8 cellular contexts compared by ENCODE assay signal in the genomic region with DNA sequence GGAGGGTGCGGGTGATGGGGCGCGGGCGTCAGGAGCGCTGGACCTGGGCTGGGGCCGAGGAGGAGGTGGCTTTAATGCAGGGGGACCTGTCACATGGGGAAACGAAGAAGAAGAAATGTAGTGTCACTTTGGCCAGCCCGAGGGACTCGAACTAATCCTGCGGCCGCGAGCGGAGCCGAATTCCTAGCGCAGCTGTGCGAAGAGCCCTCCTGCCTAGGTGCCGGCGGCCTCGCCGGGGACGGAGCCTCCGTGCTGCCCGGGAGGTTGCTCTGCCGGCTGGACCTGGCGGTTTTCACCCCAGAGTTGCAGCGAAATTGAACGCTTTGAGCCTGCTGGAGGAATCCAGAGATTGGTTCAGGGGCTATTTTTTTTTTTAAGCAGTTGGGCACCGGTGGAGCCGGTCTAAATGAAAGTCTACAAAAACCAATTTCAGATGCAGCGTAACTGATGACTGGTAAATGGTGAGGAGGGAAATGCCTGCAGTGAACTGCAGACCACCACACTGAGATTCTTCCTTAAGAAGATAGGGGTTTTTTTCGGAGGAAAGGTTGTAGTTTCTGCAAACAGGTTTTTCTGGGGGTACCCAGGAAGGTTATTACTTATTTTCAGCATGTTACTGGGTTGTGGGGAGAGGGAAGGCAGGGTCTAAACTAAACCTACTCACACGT. TPM values are rescaled to one million over a fixed set of nuclear protein-coding genes. Genes with fewer than 3 reads are reported as not detected.
DNase-seq lines count a peak whose midpoint lies in the region; ATAC-seq, FAIRE-seq and TF ChIP-seq lines count a peak whose summit lies in the region.

No MANE protein-coding gene starts in this region.

- no peak for TF ChIP-seq POLR2A in vagina (IDR thresholded peaks at IDR 0.05)

- H4K20me1 ChIP-seq in MM.1S (ENCODE audit: insufficient read depth, low read length) (no peaks in the 10 kb centered on the region), PC-9 (ENCODE audit: insufficient read depth) (no peaks in the 10 kb centered on the region)

- H2AFZ ChIP-seq in MM.1S (ENCODE audit: low read length) (peak overlapping the region; percentile 89), PC-9 (no peak overlapping the region)

- CTCF ChIA-PET in PC-9 (lab: Charles Lee): no interaction called here

- H3K36me3 ChIP-seq in ES-I3 (ENCODE audit: insufficient read depth, low read length) (no peaks in the 10 kb centered on the region), MM.1S (replicated peaks; ENCODE audit: insufficient read depth, low read length) (no peaks in the 10 kb centered on the region), mucosa of descending colon (ENCODE audit: low read depth) (no peaks in the 10 kb centered on the region), vagina (no peaks in the 10 kb centered on the region), PC-9 (ENCODE audit: low read depth) (no peaks in the 10 kb centered on the region)

- intact Hi-C loops in mucosa of descending colon (cut with DNase I, micrococcal nuclease): loop anchor here in 1 of 2 donors (10.0 kb wide), 1 partner anchor 386 kb away; no protein-coding TSS in a partner anchor
- intact Hi-C loops in vagina (cut with DNase I): no loop called here
- intact Hi-C loops in PC-9 (cut with micrococcal nuclease; ENCODE audit: unreplicated experiment): no loop called here

- H3K4me2 ChIP-seq in MM.1S (ENCODE audit: low read depth, low read length): peak overlapping the region; percentile 86
- no peak overlapping the region for H3K4me2 ChIP-seq in PC-9

- H3K27ac ChIP-seq in MM.1S (ENCODE audit: low read length) (no peak overlapping the region), vagina (no peak overlapping the region), PC-9 (no peak overlapping the region)

- H3K79me2 ChIP-seq in MM.1S (ENCODE audit: low read length) (no peaks in the 10 kb centered on the region), PC-9 (ENCODE audit: low read depth) (no peaks in the 10 kb centered on the region)

- H3F3A ChIP-seq in MM.1S (ENCODE audit: insufficient read depth, low read length): no peaks in the 10 kb centered on the region
- no peaks in the 10 kb centered on the region for H3F3A ChIP-seq in PC-9 (ENCODE audit: insufficient read depth, low read depth)

- BruUV-seq in PC-9 (replicated peaks; lab: Mats Ljungman, UMichigan): no TSS peak

- ATAC-seq in mucosa of descending colon (peak; percentile 29), HG03025 (IDR thresholded peaks at IDR 0.05; ENCODE audit: low FRiP score, unreplicated experiment) (no peak)

- DNase-seq in MM.1S (peak; percentile 24), ecto neural progenitor cell (ENCODE audit: low spot score) (peak; percentile 78), mucosa of descending colon (peak in 2 of 3 donors; percentile 2 to 22), vagina (ENCODE audit: extremely low spot score in 2 of 2) (no peak), PC-9 (no peak), HTR-8/SVneo (ENCODE audit: insufficient read length, low spot score) (no peak)

- no peak for TF ChIP-seq CTCF in MM.1S (IDR thresholded peaks at IDR 0.05; ENCODE audit: low read length)
- no peak for TF ChIP-seq CTCF in mucosa of descending colon (IDR thresholded peaks at IDR 0.05)
- no peak for TF ChIP-seq CTCF in vagina (IDR thresholded peaks at IDR 0.05)
- TF ChIP-seq CTCF in PC-9 (conservative IDR thresholded peaks at IDR 0.05): no peak

- H3K4me1 ChIP-seq in ES-I3 (ENCODE audit: insufficient read depth, low read length) (peaks cover 21% of the 10 kb centered on the region; the same call in 1 of the 2 replicates), MM.1S (ENCODE audit: low read length) (no peaks in the 10 kb centered on the region), mucosa of descending colon (ENCODE audit: low read depth) (peaks cover 4% of the 10 kb centered on the region), vagina (peaks cover 28% of the 10 kb centered on the region), PC-9 (replicated peaks; ENCODE audit: insufficient read depth) (no peaks in the 10 kb centered on the region)

- no peaks in the 10 kb centered on the region for H3K27me3 ChIP-seq in MM.1S (replicated peaks; ENCODE audit: insufficient read depth, low read length)
- H3K27me3 ChIP-seq in vagina: no peaks in the 10 kb centered on the region
- peaks cover 50% of the 10 kb centered on the region for H3K27me3 ChIP-seq in PC-9 (ENCODE audit: insufficient read depth, low read depth)

- POLR2A ChIA-PET in PC-9 (lab: Charles Lee; ENCODE audit: unreplicated experiment): no interaction called here

- H3K9me3 ChIP-seq in ES-I3 (ENCODE audit: control insufficient read depth, insufficient read depth, low read length) (no peaks in the 10 kb centered on the region), MM.1S (replicated peaks; ENCODE audit: insufficient read depth, low read length) (no peaks in the 10 kb centered on the region), mucosa of descending colon (no peaks in the 10 kb centered on the region), vagina (no peaks in the 10 kb centered on the region), PC-9 (ENCODE audit: insufficient read depth, low read depth) (no peaks in the 10 kb centered on the region)

- H3K9me2 ChIP-seq in MM.1S (replicated peaks; ENCODE audit: insufficient read depth, low read length) (no peaks in the 10 kb centered on the region), PC-9 (ENCODE audit: insufficient read depth) (no peaks in the 10 kb centered on the region)

- H3K4me3 ChIP-seq in MM.1S (ENCODE audit: low read length) (peak overlapping the region; percentile 71), mucosa of descending colon (no peak overlapping the region), vagina (peak overlapping the region; percentile 55 to 69), PC-9 (no peak overlapping the region)

- H3K9ac ChIP-seq in ES-I3 (ENCODE audit: low read depth, low read length) (peak overlapping the region; percentile 72), MM.1S (ENCODE audit: low read length) (peak overlapping the region; percentile 35; the same call in 1 of the 2 replicates)

- FAIRE-seq in HTR-8/SVneo (lab: Jason Lieb, UNC): no peak

RNA-seq across cellular contexts. Expression of gene TMEM108, which starts 0.7 kb away (rescaled TPM):
- total RNA-seq in mucosa of descending colon (1 to 10 TPM in 2 of 3 donors, under 1 TPM in 1; 0.72 to 3.4 (median 1.1) TPM), vagina (3.2 TPM), PC-9 (2021) (not detected in 2 replicates)

Comparison
In these comparisons a context has a peak if more than half of its experiments do, and no peak if none do; other contexts are left out.
1. DNase-seq: peak in MM.1S (single experiment), ecto neural progenitor cell (single experiment) and mucosa of descending colon (2 of 3); none in vagina (0 of 2), PC-9 (0 of 2) and HTR-8/SVneo (single experiment).
2. H3K4me3 ChIP-seq: peak in MM.1S (single experiment) and vagina (2 of 2); none in mucosa of descending colon (single experiment) and PC-9 (single experiment).